1 cellular context compared by ENCODE assay signal in the genomic region with DNA sequence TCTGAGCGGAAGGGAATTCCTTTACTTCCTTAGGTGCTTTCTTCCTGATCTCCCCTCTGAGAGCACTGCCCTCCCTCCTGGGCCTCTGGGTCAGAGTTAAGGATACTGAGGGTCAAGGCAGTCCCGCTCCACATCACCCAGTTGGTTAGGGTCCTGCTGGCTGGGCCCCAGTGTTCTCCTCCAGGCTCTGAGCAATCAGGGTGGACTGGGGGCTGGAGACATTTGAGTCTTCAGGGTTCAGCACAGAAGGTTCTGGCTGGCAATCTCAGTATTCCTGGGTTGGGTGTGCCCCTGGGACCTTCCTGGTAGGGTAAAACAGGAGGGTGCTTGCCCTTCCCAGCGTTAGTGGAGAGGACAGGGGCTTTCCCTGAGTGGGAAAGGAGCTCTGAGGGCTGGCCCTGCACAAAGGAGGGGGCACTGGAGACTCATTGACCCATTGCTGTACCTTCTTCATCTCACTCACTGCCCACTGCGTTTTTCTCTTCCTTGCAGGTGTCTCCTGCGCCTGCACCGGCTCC.
TF ChIP-seq lines count a peak whose summit lies in the region.

No MANE protein-coding gene starts in this region.

TF ChIP-seq in endothelial cell of umbilical vein, 7 proteins besides CTCF, POLR2A, EP300 and RAD21:
- no peak for TF ChIP-seq MYC (IDR thresholded peaks at IDR 0.05; ENCODE audit: low read depth, low read length)
- no peak for TF ChIP-seq FOS (IDR thresholded peaks at IDR 0.05; ENCODE audit: borderline replicate concordance, insufficient read depth, low read length)
- TF ChIP-seq POLR2AphosphoS5 (IDR thresholded peaks at IDR 0.05; ENCODE audit: insufficient read depth, low read depth, low read length) = no peak
- TF ChIP-seq JUN (IDR thresholded peaks at IDR 0.05; ENCODE audit: borderline replicate concordance, insufficient read depth, insufficient read length, low read depth) = no peak
- TF ChIP-seq GATA2 (IDR thresholded peaks at IDR 0.05; ENCODE audit: insufficient read depth, insufficient read length, low read depth, low read length) = no peak
- no peak for TF ChIP-seq EZH2 (IDR thresholded peaks at IDR 0.05; ENCODE audit: borderline replicate concordance, low read depth, low read length, severe bottlenecking)
- TF ChIP-seq, protein P1, sequence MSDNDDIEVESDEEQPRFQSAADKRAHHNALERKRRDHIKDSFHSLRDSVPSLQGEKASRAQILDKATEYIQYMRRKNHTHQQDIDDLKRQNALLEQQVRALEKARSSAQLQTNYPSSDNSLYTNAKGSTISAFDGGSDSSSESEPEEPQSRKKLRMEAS (IDR thresholded peaks at IDR 0.05; ENCODE audit: insufficient read depth, insufficient read length) = no peak
TF ChIP-seq in endothelial cell of umbilical vein: peak in this region for 0.
